In the genomic region with DNA sequence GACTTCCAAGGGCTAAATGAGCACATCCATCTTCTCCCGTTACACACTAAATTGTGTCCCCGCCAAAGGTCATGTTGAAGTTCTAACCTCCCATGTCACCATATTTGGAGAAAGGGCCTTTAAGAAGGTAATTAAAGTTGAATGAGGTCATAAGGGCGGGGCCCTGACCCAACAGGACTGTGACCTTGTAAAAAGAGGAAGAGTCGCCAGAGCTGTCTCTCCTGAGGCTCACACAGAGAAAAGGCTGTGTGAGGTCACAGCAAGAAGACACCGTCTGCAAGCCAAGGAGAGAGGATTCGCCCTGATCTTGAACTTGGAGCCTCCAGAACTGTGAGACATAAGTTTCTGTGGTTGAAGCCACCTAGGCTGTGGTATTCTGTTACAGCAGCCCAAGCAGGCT, we compare ENCODE assay signal across 10 cellular contexts. TPM values are rescaled to one million over a fixed set of nuclear protein-coding genes. Genes with fewer than 3 reads are reported as not detected.
A peak's percentile ranks its signal among the peaks of the same experiment; 100 is the strongest.
DNase-seq lines count a peak whose midpoint lies in the region; ATAC-seq and TF ChIP-seq lines count a peak whose summit lies in the region.
"Had no signal": no experiment of that assay in that cellular context is flagged by ENCODE, and none has a peak within 500 bp of the region (broad histone marks: within the 10 kb centered on the region; RNA-seq: fewer than 3 reads in every experiment).

No MANE protein-coding gene starts in this region.

- no peak for TF ChIP-seq CTCF in dorsolateral prefrontal cortex (IDR thresholded peaks at IDR 0.05 in 54 of 56, conservative IDR thresholded peaks at IDR 0.05 in 2 of 56; ENCODE audit: low read depth in 1 of 56, partially characterized antibody in 56 of 56)

- no peak overlapping the region for H2BK120ac ChIP-seq in mesenchymal stem cell (ENCODE audit: low read depth, low read length)

- peak; percentile 75 for DNase-seq in activated CD8-positive, alpha-beta T cell treated with anti-CD3 and anti-CD28 coated beads, Interleukin-2, amount 10 ng/mL, durations not matched to agents 7 days and 5 days
- DNase-seq in naive thymus-derived CD4-positive, alpha-beta T cell = peak in 2 of 9 donors; percentile 31 to 49
- DNase-seq in mesenchymal stem cell (no peak), Right ventricle myocardium inferior (ENCODE audit: missing footprints) (no peak), dorsolateral prefrontal cortex (no peak), cerebellum (ENCODE audit: low spot score) (no peak)
- DNase-seq: NCI-H526 had no signal

- H3K9ac ChIP-seq in mesenchymal stem cell (ENCODE audit: low read length) = no peak overlapping the region

- no peaks in the 10 kb centered on the region for H3K79me1 ChIP-seq in mesenchymal stem cell (replicated peaks; ENCODE audit: low read length, poor library complexity, severe bottlenecking)

- H4K8ac ChIP-seq in mesenchymal stem cell (ENCODE audit: low read length) = no peak overlapping the region

- H2BK12ac ChIP-seq in mesenchymal stem cell (ENCODE audit: low read length in 2 of 2) = no peak overlapping the region

- H2AK5ac ChIP-seq in mesenchymal stem cell (ENCODE audit: low read length, severe bottlenecking) = no peak overlapping the region

- H2BK15ac ChIP-seq in mesenchymal stem cell (ENCODE audit: low read depth, poor library complexity, severe bottlenecking) = no peak overlapping the region

- H3K14ac ChIP-seq in mesenchymal stem cell (ENCODE audit: low read length in 2 of 2) = no peak overlapping the region

- no peak overlapping the region for H3K4me3 ChIP-seq in naive thymus-derived CD4-positive, alpha-beta T cell (ENCODE audit: low read length)
- H3K4me3 ChIP-seq in mesenchymal stem cell (ENCODE audit: insufficient read depth in 1 of 2, low read depth in 1 of 2, low read length in 2 of 2) (no peak overlapping the region), dorsolateral prefrontal cortex (no peak overlapping the region)

- H3K4me3 Mint-ChIP-seq in activated CD8-positive, alpha-beta T cell treated with anti-CD3 and anti-CD28 coated beads, Interleukin-2, amount 10 ng/mL, durations not matched to agents 7 days and 5 days = peak overlapping the region; percentile 40
- peak overlapping the region; percentile 54 to 89 (median 85) for H3K4me3 Mint-ChIP-seq in naive thymus-derived CD4-positive, alpha-beta T cell
- H3K4me3 Mint-ChIP-seq: brain had no signal

- POLR2A ChIA-PET in activated CD8-positive, alpha-beta T cell treated with anti-CD3 and anti-CD28 coated beads, Interleukin-2, amount 10 ng/mL, durations not matched to agents 7 days and 5 days (lab: Charles Lee) = interaction anchor here (0.9 to 3.5 kb wide), 6 partner anchors 7 to 204 kb away, joined by 3 to 13 read pairs (median 4); no protein-coding TSS in a partner anchor
- POLR2A ChIA-PET in naive thymus-derived CD4-positive, alpha-beta T cell (lab: Charles Lee) = interaction anchor here (0.7 to 12.0 kb wide), 14 partner anchors 10 to 122 kb away, joined by 3 to 261 read pairs (median 4); a partner anchor contains a TSS

- peak overlapping the region; percentile 87 for H3K27ac Mint-ChIP-seq in activated CD8-positive, alpha-beta T cell treated with anti-CD3 and anti-CD28 coated beads, Interleukin-2, amount 10 ng/mL, durations not matched to agents 7 days and 5 days
- H3K27ac Mint-ChIP-seq in naive thymus-derived CD4-positive, alpha-beta T cell = peak overlapping the region; percentile 85 to 99 (median 96)

- WGBS in mesenchymal stem cell = 67% methylated on average over 5 of the region's 6 CpGs

- H3K9me3 Mint-ChIP-seq in activated CD8-positive, alpha-beta T cell treated with anti-CD3 and anti-CD28 coated beads, Interleukin-2, amount 10 ng/mL, durations not matched to agents 7 days and 5 days (ENCODE audit: insufficient read depth) = peaks cover 10% of the 10 kb centered on the region
- peaks cover 0 to 20% (median 9%) of the 10 kb centered on the region in 11 donors for H3K9me3 Mint-ChIP-seq in naive thymus-derived CD4-positive, alpha-beta T cell

- H3K4ac ChIP-seq in mesenchymal stem cell (ENCODE audit: low read depth in 1 of 2, low read length in 2 of 2) = no peak overlapping the region

- H3K4me1 Mint-ChIP-seq in activated CD8-positive, alpha-beta T cell treated with anti-CD3 and anti-CD28 coated beads, Interleukin-2, amount 10 ng/mL, durations not matched to agents 7 days and 5 days (ENCODE audit: low read depth) = peaks cover 92% of the 10 kb centered on the region
- peaks cover 72 to 98% (median 96%) of the 10 kb centered on the region in 7 donors for H3K4me1 Mint-ChIP-seq in naive thymus-derived CD4-positive, alpha-beta T cell

- peaks cover 0 to 19% (median 12%) of the 10 kb centered on the region in 3 experiments for H3K36me3 ChIP-seq in naive thymus-derived CD4-positive, alpha-beta T cell (ENCODE audit: control insufficient read depth in 2 of 3, insufficient read depth in 3 of 3, low read length in 3 of 3)
- no peaks in the 10 kb centered on the region for H3K36me3 ChIP-seq in mesenchymal stem cell (ENCODE audit: control insufficient read depth in 1 of 2, insufficient read depth in 2 of 2, low read depth in 1 of 2, low read length in 2 of 2)

- CTCF ChIA-PET in activated CD8-positive, alpha-beta T cell treated with anti-CD3 and anti-CD28 coated beads, Interleukin-2, amount 10 ng/mL, durations not matched to agents 7 days and 5 days (lab: Charles Lee) = interaction anchor here (1.0 to 4.6 kb wide), 11 partner anchors 10 to 398 kb away, joined by 3 to 28 read pairs (median 8); a partner anchor contains a TSS
- CTCF ChIA-PET in naive thymus-derived CD4-positive, alpha-beta T cell (lab: Charles Lee) = interaction anchor here (0.7 to 2.5 kb wide), 5 partner anchors 8 to 116 kb away, joined by 3 to 16 read pairs (median 9); no protein-coding TSS in a partner anchor

- peak overlapping the region; percentile 72 for H3K27ac ChIP-seq in naive thymus-derived CD4-positive, alpha-beta T cell (ENCODE audit: low read depth, low read length)
- H3K27ac ChIP-seq in mesenchymal stem cell (ENCODE audit: low read length, poor library complexity, severe bottlenecking) (no peak overlapping the region), dorsolateral prefrontal cortex (no peak overlapping the region)

- no peak overlapping the region for H4K91ac ChIP-seq in mesenchymal stem cell (ENCODE audit: low read length)

- peaks cover 76% of the 10 kb centered on the region for H3K36me3 Mint-ChIP-seq in activated CD8-positive, alpha-beta T cell treated with anti-CD3 and anti-CD28 coated beads, Interleukin-2, amount 10 ng/mL, durations not matched to agents 7 days and 5 days (ENCODE audit: low read depth)
- H3K36me3 Mint-ChIP-seq in naive thymus-derived CD4-positive, alpha-beta T cell = peaks cover 18 to 71% (median 55%) of the 10 kb centered on the region in 5 donors
- H3K36me3 Mint-ChIP-seq: brain had no signal

- H3K18ac ChIP-seq in mesenchymal stem cell (ENCODE audit: low read depth in 1 of 2, low read length in 2 of 2) = no peak overlapping the region

- H3K9me3 ChIP-seq in naive thymus-derived CD4-positive, alpha-beta T cell (ENCODE audit: control insufficient read depth in 2 of 3, low read length in 3 of 3) = peaks cover 0 to 5% (median 0%) of the 10 kb centered on the region in 3 experiments
- H3K9me3 ChIP-seq in mesenchymal stem cell (ENCODE audit: control insufficient read depth, low read length) = no peaks in the 10 kb centered on the region

- no peak overlapping the region for H2AFZ ChIP-seq in mesenchymal stem cell (ENCODE audit: low read depth, low read length)

- no peak overlapping the region for H3K23ac ChIP-seq in mesenchymal stem cell (ENCODE audit: low read length in 2 of 2)

- peaks cover 53 to 95% of the 10 kb centered on the region in 2 donors for H3K4me1 ChIP-seq in naive thymus-derived CD4-positive, alpha-beta T cell (ENCODE audit: control insufficient read depth in 2 of 2, insufficient read depth in 2 of 2, low read length in 2 of 2)
- H3K4me1 ChIP-seq in mesenchymal stem cell (ENCODE audit: control insufficient read depth, insufficient read depth, low read depth, low read length) = no peaks in the 10 kb centered on the region

- ATAC-seq in GM19372 (IDR thresholded peaks at IDR 0.05; ENCODE audit: low read depth, unreplicated experiment) (peak; percentile 83), HG03565 (IDR thresholded peaks at IDR 0.05; ENCODE audit: unreplicated experiment) (peak; percentile 75), Right ventricle myocardium inferior (no peak)
- ATAC-seq in activated CD8-positive, alpha-beta T cell treated with anti-CD3 and anti-CD28 coated beads, Interleukin-2, amount 10 ng/mL, durations not matched to agents 7 days and 5 days = peak; percentile 80
- peak; percentile 73 for ATAC-seq in naive thymus-derived CD4-positive, alpha-beta T cell

- intact Hi-C loops in naive thymus-derived CD4-positive, alpha-beta T cell (cut with micrococcal nuclease) = loop anchor here (2.0 to 5.0 kb wide), 2 partner anchors 39 to 362 kb away; no protein-coding TSS in a partner anchor
- intact Hi-C loops in Right ventricle myocardium inferior (cut with DNase I) (no loop called here), dorsolateral prefrontal cortex (cut with DNase I) (no loop called here)

- no peaks in the 10 kb centered on the region for H3K27me3 Mint-ChIP-seq in activated CD8-positive, alpha-beta T cell treated with anti-CD3 and anti-CD28 coated beads, Interleukin-2, amount 10 ng/mL, durations not matched to agents 7 days and 5 days (ENCODE audit: low read depth)
- H3K27me3 Mint-ChIP-seq in naive thymus-derived CD4-positive, alpha-beta T cell = no peaks in the 10 kb centered on the region

- H2BK5ac ChIP-seq in mesenchymal stem cell (ENCODE audit: low read depth, low read length, poor library complexity, severe bottlenecking) = no peak overlapping the region

- no peaks in the 10 kb centered on the region for H3K27me3 ChIP-seq in naive thymus-derived CD4-positive, alpha-beta T cell (ENCODE audit: control insufficient read depth in 2 of 2, insufficient read depth in 2 of 2, low read length in 2 of 2)
- peaks cover 0 to 17% of the 10 kb centered on the region in 2 experiments for H3K27me3 ChIP-seq in mesenchymal stem cell (ENCODE audit: control insufficient read depth in 1 of 2, insufficient read depth in 1 of 2, low read length in 2 of 2)
- no peaks in the 10 kb centered on the region for H3K27me3 ChIP-seq in dorsolateral prefrontal cortex

- H3K4me2 ChIP-seq in mesenchymal stem cell (ENCODE audit: low read length, poor library complexity, severe bottlenecking) = no peak overlapping the region

RNA-seq across cellular contexts. Expression of a gene that starts 24.1 kb away (rescaled TPM):
- total RNA-seq in activated CD8-positive, alpha-beta T cell treated with anti-CD3 and anti-CD28 coated beads, Interleukin-2, amount 10 ng/mL, durations not matched to agents 7 days and 5 days = 10 to 100 TPM; 71.9 to 73.2 TPM
- 100 to 1,000 TPM in 4 of 5 experiments, 10 to 100 TPM in 1; 75.0 to 288 (median 182) TPM for total RNA-seq in naive thymus-derived CD4-positive, alpha-beta T cell
- 100 to 1,000 TPM; 119 to 204 TPM for polyA plus RNA-seq in naive thymus-derived CD4-positive, alpha-beta T cell
- polyA plus RNA-seq in mesenchymal stem cell (2013, experiment 1 of 2) = 6.6 TPM
- polyA plus RNA-seq in mesenchymal stem cell (2013, experiment 2 of 2) = 6.3 TPM
- total RNA-seq in Right ventricle myocardium inferior = 0.73 TPM
- total RNA-seq in dorsolateral prefrontal cortex = 10 to 100 TPM in 61 of 120 experiments, 1 to 10 TPM in 59; 3.6 to 26.3 (median 10.1) TPM
- total RNA-seq in cerebellum = 1.4 TPM

RNA-seq across cellular contexts. Expression of a gene that starts 48.7 kb away (rescaled TPM):
- total RNA-seq in activated CD8-positive, alpha-beta T cell treated with anti-CD3 and anti-CD28 coated beads, Interleukin-2, amount 10 ng/mL, durations not matched to agents 7 days and 5 days = 1,000 to 10,000 TPM; 4,520 to 4,885 TPM
- total RNA-seq in naive thymus-derived CD4-positive, alpha-beta T cell = 1,000 to 10,000 TPM; 1,492 to 5,756 (median 1,578) TPM
- polyA plus RNA-seq in naive thymus-derived CD4-positive, alpha-beta T cell = 1,000 to 10,000 TPM; 6,721 to 8,256 TPM
- polyA plus RNA-seq in mesenchymal stem cell (2013, experiment 1 of 2) = 4,228 TPM
- polyA plus RNA-seq in mesenchymal stem cell (2013, experiment 2 of 2) = 4,226 TPM
- 571 TPM for total RNA-seq in Right ventricle myocardium inferior
- 1,000 to 10,000 TPM in 44 of 120 experiments, 100 to 1,000 TPM in 76; 441 to 1,542 (median 928) TPM for total RNA-seq in dorsolateral prefrontal cortex
- 1,631 TPM for total RNA-seq in cerebellum

Comparison
In these comparisons a context has a peak if more than half of its experiments do, and no peak if none do; other contexts are left out.
1. intact Hi-C loops: an anchor here in naive thymus-derived CD4-positive, alpha-beta T cell (2.0 to 5.0 kb wide); none called in Right ventricle myocardium inferior and dorsolateral prefrontal cortex.